ENCODE assay signal across 17 cellular contexts in the genomic region with DNA sequence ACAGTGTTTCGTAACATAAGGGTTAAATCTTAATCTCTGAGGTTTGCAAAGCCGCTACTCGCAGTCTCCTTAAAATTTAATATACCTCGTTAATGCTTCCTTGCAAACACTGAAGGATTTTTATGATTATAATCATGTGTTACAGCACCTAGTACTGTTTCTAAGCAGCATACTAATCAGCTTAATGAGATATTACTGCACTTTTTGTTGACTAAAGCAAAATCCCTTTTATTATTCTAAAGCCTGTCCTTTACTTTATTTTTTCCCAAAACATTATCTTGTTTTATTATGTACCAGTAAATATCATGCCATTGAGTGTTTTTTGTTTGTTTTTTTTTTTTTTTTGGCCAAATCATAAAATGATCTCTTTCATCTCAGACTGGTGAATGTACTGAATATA.
A peak's percentile ranks its signal among the peaks of the same experiment; 100 is the strongest.
DNase-seq lines count a peak whose midpoint lies in the region; FAIRE-seq and TF ChIP-seq lines count a peak whose summit lies in the region.
"Had no signal": no experiment of that assay in that cellular context is flagged by ENCODE, and none has a peak within 500 bp of the region (broad histone marks: within the 10 kb centered on the region; RNA-seq: fewer than 3 reads in every experiment).

No MANE protein-coding gene starts in this region.

- H3K36me3 Mint-ChIP-seq in brain: peaks cover 26% of the 10 kb centered on the region
- H3K36me3 Mint-ChIP-seq: CD4-positive, alpha-beta memory T cell had no signal

- no peak for TF ChIP-seq CTCF in D721Med (IDR thresholded peaks at IDR 0.05; ENCODE audit: insufficient read depth, missing control alignments)
- TF ChIP-seq CTCF in VCaP (conservative IDR thresholded peaks at IDR 0.05): no peak
- no peak for TF ChIP-seq CTCF in brain (conservative IDR thresholded peaks at IDR 0.05)

- no peaks in the 10 kb centered on the region for H3K27me3 Mint-ChIP-seq in brain
- H3K27me3 Mint-ChIP-seq: CD4-positive, alpha-beta memory T cell had no signal

- H3K27ac ChIP-seq in VCaP: peak overlapping the region; percentile 95

- FAIRE-seq in D721Med (lab: Jason Lieb, UNC): peak; percentile 61
- FAIRE-seq in HTR-8/SVneo (lab: Jason Lieb, UNC): no peak
- FAIRE-seq: GM12891, GM18507, H54 had no signal

- H3K27ac Mint-ChIP-seq in brain: peak overlapping the region in 3 of 5 experiments; percentile 8 to 67 (median 15)
- H3K27ac Mint-ChIP-seq: CD4-positive, alpha-beta memory T cell had no signal

- no peaks in the 10 kb centered on the region for H3K9me3 Mint-ChIP-seq in brain

- H3K4me3 Mint-ChIP-seq in brain: no peak overlapping the region
- H3K4me3 Mint-ChIP-seq: CD4-positive, alpha-beta memory T cell had no signal

- H3K4me1 Mint-ChIP-seq in brain: peaks cover 35% of the 10 kb centered on the region
- H3K4me1 Mint-ChIP-seq: CD4-positive, alpha-beta memory T cell had no signal

- DNase-seq in D721Med (ENCODE audit: insufficient read length, low spot score) (peak; percentile 55), DMS153 (lab: John Stamatoyannopoulos, UW) (no peak), HTR-8/SVneo (ENCODE audit: insufficient read length, low spot score) (no peak), NCI-H2227 (lab: John Stamatoyannopoulos, UW; ENCODE audit: unreplicated experiment) (no peak)
- DNase-seq: 8988T; C1 segment of cervical spinal cord; Calu3; CD4-positive, alpha-beta memory T cell; COR-L47; DMS79 treated with DMSO at 0.1 percent for 48 hours; GF-D8; GOT3 had no signal
